ENCODE assay signal across 8 cellular contexts in genomic region chr3:9809615-9810356, GRCh38. TPM values are rescaled to one million over a fixed set of nuclear protein-coding genes. Genes with fewer than 3 reads are reported as not detected.
DNase-seq lines count a peak whose midpoint lies in the region; ATAC-seq and TF ChIP-seq lines count a peak whose summit lies in the region.

TTLL3 (plus strand) TSS chr3:9810262; CDS start chr3:9810662, 400 bp downstream.

- H2BK15ac ChIP-seq in IMR-90 (ENCODE audit: low read depth, low read length) = no peak within 1 kb of the TSS; the same call in 2 of the 3 replicates

- peak within 1 kb of the TSS; percentile 51 for H2BK120ac ChIP-seq in IMR-90 (ENCODE audit: low read depth, low read length)

- peak within 1 kb of the TSS; percentile 95 for H2AK9ac ChIP-seq in IMR-90 (replicated peaks; ENCODE audit: low read depth, low read length, poor library complexity)

- H3K9ac ChIP-seq in IMR-90 (ENCODE audit: low read depth, low read length) (peak within 1 kb of the TSS; percentile 71), adipocyte (ENCODE audit: low read length) (peak within 1 kb of the TSS; percentile 85)

- H3K4me3 ChIP-seq in IMR-90 (ENCODE audit: insufficient read depth, low read depth, low read length) = peak within 1 kb of the TSS; percentile 46
- H3K4me3 ChIP-seq in adipocyte (ENCODE audit: low read length) = peak within 1 kb of the TSS; percentile 74

- peak; percentile 66 for ATAC-seq in CD4-positive, alpha-beta T cell (ENCODE audit: poor library complexity)
- peak; percentile 55 for ATAC-seq in GM19397 (IDR thresholded peaks at IDR 0.05; ENCODE audit: unreplicated experiment)
- ATAC-seq in IMR-90 (ENCODE audit: low read depth) = peak; percentile 82
- ATAC-seq in omental fat pad (ENCODE audit: low FRiP score) = peak; percentile 82
- no peak for ATAC-seq in GM18519 (IDR thresholded peaks at IDR 0.05; ENCODE audit: low FRiP score, unreplicated experiment)

- no TSS peak for BruUV-seq in IMR-90 (replicated peaks; lab: Mats Ljungman, UMichigan)

- H2AK5ac ChIP-seq in IMR-90 (ENCODE audit: low read depth, low read length) = peak within 1 kb of the TSS; percentile 79

- H4K8ac ChIP-seq in IMR-90 (ENCODE audit: low read depth in 2 of 2, low read length in 2 of 2) = peak within 1 kb of the TSS; percentile 72 to 93

- peak; percentile 22 to 57 (median 37) for DNase-seq in CD4-positive, alpha-beta T cell
- peak; percentile 36 for DNase-seq in IMR-90
- DNase-seq in SKM-1 treated with dmso at 0.1 percent for 144 hours (lab: John Stamatoyannopoulos, UW; ENCODE audit: unreplicated experiment) = peak; percentile 62
- DNase-seq in adipocyte (ENCODE audit: low read depth) = peak; percentile 85
- peak; percentile 57 to 90 (median 78) for DNase-seq in head of caudate nucleus
- DNase-seq in omental fat pad (ENCODE audit: low spot score) = peak; percentile 78

- no peaks in the 10 kb centered on the region for H3K9me3 Mint-ChIP-seq in CD4-positive, alpha-beta T cell

- H3K4me2 ChIP-seq in IMR-90 (ENCODE audit: low read depth, low read length) = peak within 1 kb of the TSS; percentile 75

- no peaks in the 10 kb centered on the region for H3K9me3 ChIP-seq in CD4-positive, alpha-beta T cell (ENCODE audit: control insufficient read depth, low read length)
- H3K9me3 ChIP-seq in IMR-90 (ENCODE audit: control insufficient read depth, insufficient read depth, low read length) (no peaks in the 10 kb centered on the region), adipocyte (ENCODE audit: control insufficient read depth, low read length) (no peaks in the 10 kb centered on the region)

- no peak for TF ChIP-seq RAD21 in IMR-90 (IDR thresholded peaks at IDR 0.05; ENCODE audit: low read length)

- peak within 1 kb of the TSS; percentile 70 for H3K27ac ChIP-seq in CD4-positive, alpha-beta T cell (ENCODE audit: low read depth, low read length)
- H3K27ac ChIP-seq in IMR-90 (ENCODE audit: insufficient read depth, low read length) = peak within 1 kb of the TSS; percentile 43

- H3K4ac ChIP-seq in IMR-90 (ENCODE audit: low read depth, low read length) = peak within 1 kb of the TSS; percentile 81

- peaks cover 12% of the 10 kb centered on the region for H4K20me1 ChIP-seq in IMR-90 (ENCODE audit: insufficient read depth, low read length)

- peak within 1 kb of the TSS; percentile 66 for H4K91ac ChIP-seq in IMR-90 (ENCODE audit: insufficient read depth, low read depth, low read length)

- peak within 1 kb of the TSS; percentile 68 for H3K14ac ChIP-seq in IMR-90 (replicated peaks; ENCODE audit: low read depth, low read length)

- peaks cover 29% of the 10 kb centered on the region for H3K36me3 ChIP-seq in IMR-90 (ENCODE audit: control insufficient read depth, insufficient read depth, low read length)
- peaks cover 39% of the 10 kb centered on the region for H3K36me3 ChIP-seq in adipocyte (ENCODE audit: control insufficient read depth, insufficient read depth, low read length, severe bottlenecking)

- WGBS in IMR-90 (ENCODE audit: extremely low coverage in 2 of 2, insufficient read length in 1 of 2), 2 experiments = 3% methylated on average over 35 of the region's 67 CpGs; no CpG with 5 or more reads in 1 of the 2 experiments

- H3K79me1 ChIP-seq in IMR-90 (ENCODE audit: low read depth in 1 of 2, low read length in 2 of 2) = peaks cover 0 to 15% of the 10 kb centered on the region in 2 experiments; a peak in 3 of 4 replicates

- TF ChIP-seq CTCF in CD4-positive, alpha-beta T cell (IDR thresholded peaks at IDR 0.05) = no peak
- no peak for TF ChIP-seq CTCF in IMR-90 (conservative IDR thresholded peaks at IDR 0.05; ENCODE audit: low read depth, low read length)
- TF ChIP-seq CTCF in omental fat pad (IDR thresholded peaks at IDR 0.05) = no peak

- peaks cover 4% of the 10 kb centered on the region for H3K9me1 ChIP-seq in IMR-90 (ENCODE audit: insufficient read depth, low read length)

- peak within 1 kb of the TSS; percentile 83 for H3K27ac Mint-ChIP-seq in CD4-positive, alpha-beta T cell

- CTCF ChIA-PET in CD4-positive, alpha-beta T cell (lab: Charles Lee) = interaction anchor here (1.3 to 1.5 kb wide), 2 partner anchors 17 to 83 kb away, joined by 5 to 8 read pairs; partner anchors contain the start of gene ARPC4
- CTCF ChIA-PET in IMR-90 (lab: Yijun Ruan, JAX) = no interaction called here

- H3K4me1 Mint-ChIP-seq in CD4-positive, alpha-beta T cell (ENCODE audit: low read depth) = peaks cover 40% of the 10 kb centered on the region

- H3K56ac ChIP-seq in IMR-90 (ENCODE audit: extremely low read depth, insufficient read depth, low read length) = peak within 1 kb of the TSS; percentile 50; the same call in 1 of the 2 replicates

- no peak within 1 kb of the TSS for H2BK20ac ChIP-seq in IMR-90 (ENCODE audit: low read depth, low read length)

- peak within 1 kb of the TSS; percentile 88 for H3K4me3 Mint-ChIP-seq in CD4-positive, alpha-beta T cell

- H3K36me3 Mint-ChIP-seq in CD4-positive, alpha-beta T cell (ENCODE audit: low read depth) = peaks cover 43% of the 10 kb centered on the region

- in situ Hi-C loops in IMR-90 (cut with MboI; ENCODE audit: low sequenced_read_pairs) = no loop called here

- H2BK5ac ChIP-seq in IMR-90 (ENCODE audit: low read depth, low read length, poor library complexity, severe bottlenecking) = peak within 1 kb of the TSS; percentile 9

- dilution Hi-C loops in IMR-90 (cut with HindIII; ENCODE audit: low sequenced_read_pairs, unreplicated experiment) = no loop called here

- peak within 1 kb of the TSS; percentile 59 for H4K5ac ChIP-seq in IMR-90 (ENCODE audit: low read depth, low read length)

- peak within 1 kb of the TSS; percentile 18; the same call in 1 of the 2 replicates for H3K18ac ChIP-seq in IMR-90 (ENCODE audit: low read depth, low read length)

- H2AFZ ChIP-seq in IMR-90 (replicated peaks; ENCODE audit: low read length, poor library complexity) = peak within 1 kb of the TSS; percentile 87

- H3K27me3 Mint-ChIP-seq in CD4-positive, alpha-beta T cell = no peaks in the 10 kb centered on the region

- POLR2A ChIA-PET in CD4-positive, alpha-beta T cell (lab: Charles Lee) = interaction anchor here (0.6 to 5.9 kb wide), 10 partner anchors 17 to 511 kb away, joined by 3 to 64 read pairs (median 6); partner anchors contain the start of genes ARPC4, BRPF1, CRELD1 and JAGN1
- POLR2A ChIA-PET in IMR-90 (lab: Charles Lee; ENCODE audit: unreplicated experiment) = no interaction called here

- H3K27me3 ChIP-seq in CD4-positive, alpha-beta T cell (ENCODE audit: control insufficient read depth, insufficient read depth, low read length) = no peaks in the 10 kb centered on the region
- H3K27me3 ChIP-seq in IMR-90 (ENCODE audit: control insufficient read depth, insufficient read depth, low read length) (no peaks in the 10 kb centered on the region), adipocyte (replicated peaks; ENCODE audit: control insufficient read depth, insufficient read depth, low read length) (no peaks in the 10 kb centered on the region)

- H3K23ac ChIP-seq in IMR-90 (ENCODE audit: low read depth, low read length) = peak within 1 kb of the TSS; percentile 81

- H3K4me1 ChIP-seq in IMR-90 (ENCODE audit: control insufficient read depth, insufficient read depth, low read length) (peaks cover 7% of the 10 kb centered on the region), adipocyte (ENCODE audit: control insufficient read depth, insufficient read depth, low read length) (peaks cover 15% of the 10 kb centered on the region)

- intact Hi-C loops in CD4-positive, alpha-beta T cell (cut with DNase I, micrococcal nuclease) = loop anchor here (1.0 to 5.0 kb wide), 3 partner anchors 16 to 62 kb away; partner anchors contain the start of genes ARPC4 (in 2 of the 2), OGG1 (in 1 of the 2) and TADA3 (in 1 of the 2)
- intact Hi-C loops in IMR-90 (cut with micrococcal nuclease) (no loop called here), head of caudate nucleus (cut with DNase I) (no loop called here)

- TF ChIP-seq POLR2A in IMR-90 (IDR thresholded peaks at IDR 0.05; ENCODE audit: low read depth, low read length) = no peak; the same call in none of the 2 replicates

TF ChIP-seq in IMR-90, 13 proteins besides CTCF, POLR2A, EP300 and RAD21 (continues in another document):
- TF ChIP-seq MAFK (IDR thresholded peaks at IDR 0.05; ENCODE audit: low read depth, low read length) (no peak), CHD1 (IDR thresholded peaks at IDR 0.05; ENCODE audit: low read depth, low read length) (no peak), RFX5 (IDR thresholded peaks at IDR 0.05; ENCODE audit: low read depth, low read length) (no peak), USF2 (IDR thresholded peaks at IDR 0.05; ENCODE audit: low read depth, low read length) (no peak), BHLHE40 (IDR thresholded peaks at IDR 0.05; ENCODE audit: low read depth, low read length) (no peak), MAZ (IDR thresholded peaks at IDR 0.05; ENCODE audit: borderline replicate concordance, low read depth, low read length) (peak; percentile 43; the same call in 1 of the 2 replicates), ELK1 (IDR thresholded peaks at IDR 0.05; ENCODE audit: borderline replicate concordance, low read depth, low read length) (no peak), MXI1 (IDR thresholded peaks at IDR 0.05; ENCODE audit: borderline replicate concordance, low read depth, low read length) (0 out of 2 replicates have a peak, but pooled peaks have one; percentile 31), CEBPB (IDR thresholded peaks at IDR 0.05; ENCODE audit: low read depth, low read length) (no peak), NFE2L2 (IDR thresholded peaks at IDR 0.05; ENCODE audit: low read depth, low read length) (no peak), FOS (IDR thresholded peaks at IDR 0.05; ENCODE audit: low read depth, low read length) (no peak)

RNA-seq across cellular contexts. Expression of gene TTLL3, which starts in this region (rescaled TPM):
- total RNA-seq in CD4-positive, alpha-beta T cell = 10 to 100 TPM; 50.5 to 58.6 TPM
- 5.8 and 6.8 TPM in 2 replicates for total RNA-seq in IMR-90 (2012; rRNA removed)
- polyA plus RNA-seq in IMR-90 (2012; rRNA removed) = 37.4 and 43.4 TPM in 2 replicates
- 11.2 TPM in 2 replicates for polyA plus RNA-seq in IMR-90 (2012; cell fraction: cytosol; rRNA removed)
- polyA plus RNA-seq in IMR-90 (2012; cell fraction: nucleus; rRNA removed; ENCODE audit: low replicate concordance) = 411 and 417 TPM in 2 replicates
- total RNA-seq in omental fat pad = 10 to 100 TPM; 40.4 to 91.1 (median 54.7) TPM

Comparison
In these comparisons a context has a peak if more than half of its experiments do, and no peak if none do; other contexts are left out.
1. intact Hi-C loops: an anchor here in CD4-positive, alpha-beta T cell (1.0 to 5.0 kb wide); none called in IMR-90 and head of caudate nucleus.